In genomic region chr3:197144188-197144587, GRCh38 we compare ENCODE assay signal across 16 cellular contexts.
DNase-seq lines count a peak whose midpoint lies in the region; ATAC-seq, FAIRE-seq and TF ChIP-seq lines count a peak whose summit lies in the region.
"Had no signal": no experiment of that assay in that cellular context is flagged by ENCODE, and none has a peak within 500 bp of the region (broad histone marks: within the 10 kb centered on the region; RNA-seq: fewer than 3 reads in every experiment).

No MANE protein-coding gene starts in this region.

- H3K27ac ChIP-seq in CD4-positive, CD25-positive, alpha-beta regulatory T cell (ENCODE audit: insufficient read depth, low read length, poor library complexity, severe bottlenecking), result no peak overlapping the region
- no peak overlapping the region for H3K27ac ChIP-seq in endodermal cell (ENCODE audit: low read depth, low read length)
- no peak overlapping the region for H3K27ac ChIP-seq in body of pancreas
- H3K27ac ChIP-seq: BLaER1, GM23248 had no signal

- H3K27ac Mint-ChIP-seq in CD4-positive, CD25-positive, alpha-beta regulatory T cell, result peak overlapping the region in 2 of 3 donors; percentile 26 to 71
- H3K27ac Mint-ChIP-seq in activated T-helper 17 cell treated with anti-CD3 and anti-CD28 coated beads, Interleukin-2, amount 50 U/mL, for 72 hours, result peak overlapping the region; percentile 7
- peak overlapping the region; percentile 71 for H3K27ac Mint-ChIP-seq in endodermal cell
- H3K27ac Mint-ChIP-seq in type B pancreatic cell, result no peak overlapping the region

- H3K4me3 ChIP-seq in CD4-positive, CD25-positive, alpha-beta regulatory T cell (ENCODE audit: low read depth, low read length), result no peak overlapping the region
- H3K4me3 ChIP-seq in endodermal cell (ENCODE audit: low read length), result no peak overlapping the region
- no peak overlapping the region for H3K4me3 ChIP-seq in body of pancreas
- H3K4me3 ChIP-seq: BLaER1, GM23248 had no signal

- no peak for TF ChIP-seq POLR2A in body of pancreas (IDR thresholded peaks at IDR 0.05)

- TF ChIP-seq CTCF in endodermal cell (conservative IDR thresholded peaks at IDR 0.05) (no peak), type B pancreatic cell (conservative IDR thresholded peaks at IDR 0.05) (no peak), body of pancreas (IDR thresholded peaks at IDR 0.05) (no peak)

- H3K27me3 ChIP-seq in CD4-positive, CD25-positive, alpha-beta regulatory T cell (ENCODE audit: control insufficient read depth, insufficient read depth, low read length), result no peaks in the 10 kb centered on the region
- H3K27me3 ChIP-seq in endodermal cell (ENCODE audit: control insufficient read depth, insufficient read depth, low read length, poor library complexity, severe bottlenecking), result no peaks in the 10 kb centered on the region
- no peaks in the 10 kb centered on the region for H3K27me3 ChIP-seq in body of pancreas
- H3K27me3 ChIP-seq: BLaER1 had no signal

- H3K9ac ChIP-seq in endodermal cell (ENCODE audit: extremely low read depth, low read length, poor library complexity, severe bottlenecking), result no peak overlapping the region
- H3K9ac ChIP-seq: BLaER1, GM23248 had no signal

- H3K27me3 Mint-ChIP-seq in CD4-positive, CD25-positive, alpha-beta regulatory T cell, result no peaks in the 10 kb centered on the region
- no peaks in the 10 kb centered on the region for H3K27me3 Mint-ChIP-seq in activated T-helper 17 cell treated with anti-CD3 and anti-CD28 coated beads, Interleukin-2, amount 50 U/mL, for 72 hours
- H3K27me3 Mint-ChIP-seq in endodermal cell (ENCODE audit: insufficient read depth) (no peaks in the 10 kb centered on the region), type B pancreatic cell (no peaks in the 10 kb centered on the region)

- peaks cover 21% of the 10 kb centered on the region for H3K36me3 ChIP-seq in CD4-positive, CD25-positive, alpha-beta regulatory T cell (ENCODE audit: control insufficient read depth, insufficient read depth, low read length)
- H3K36me3 ChIP-seq in endodermal cell (ENCODE audit: control insufficient read depth, insufficient read depth, low read length) (peaks cover 39% of the 10 kb centered on the region), body of pancreas (replicated peaks in 1 of 2; ENCODE audit: insufficient read depth in 1 of 2, low read depth in 2 of 2) (peaks cover 0 to 2% of the 10 kb centered on the region in 2 donors)

- H3K9me3 ChIP-seq in CD4-positive, CD25-positive, alpha-beta regulatory T cell (ENCODE audit: control insufficient read depth in 2 of 2, low read length in 2 of 2), result no peaks in the 10 kb centered on the region
- H3K9me3 ChIP-seq in endodermal cell (ENCODE audit: control insufficient read depth, low read length) (peaks cover 20% of the 10 kb centered on the region), body of pancreas (no peaks in the 10 kb centered on the region)

- ATAC-seq in CD4-positive, CD25-positive, alpha-beta regulatory T cell (ENCODE audit: low read depth in 2 of 2), result no peak
- ATAC-seq in GM18868 (IDR thresholded peaks at IDR 0.05; ENCODE audit: unreplicated experiment) (peak; percentile 72), body of pancreas (no peak)
- no peak for ATAC-seq in activated T-helper 17 cell treated with anti-CD3 and anti-CD28 coated beads, Interleukin-2, amount 50 U/mL, for 72 hours (replicated peaks)

- WGBS in endodermal cell (ENCODE audit: insufficient coverage in 1 of 2, insufficient read length in 1 of 2), 2 experiments, result 79% methylated on average over 1 of the region's 1 CpG; no CpG with 5 or more reads in 1 of the 2 experiments
- 69 to 85% methylated on average over 1 of the region's 1 CpG for WGBS in body of pancreas, 2 donors

- H3K4me3 Mint-ChIP-seq in CD4-positive, CD25-positive, alpha-beta regulatory T cell, result no peak overlapping the region
- no peak overlapping the region for H3K4me3 Mint-ChIP-seq in activated T-helper 17 cell treated with anti-CD3 and anti-CD28 coated beads, Interleukin-2, amount 50 U/mL, for 72 hours
- H3K4me3 Mint-ChIP-seq in endodermal cell, result no peak overlapping the region
- H3K4me3 Mint-ChIP-seq in type B pancreatic cell, result no peak overlapping the region
- H3K4me3 Mint-ChIP-seq: H9 had no signal

- peaks cover 0 to 4% (median 0%) of the 10 kb centered on the region in 7 donors for H3K9me3 Mint-ChIP-seq in CD4-positive, CD25-positive, alpha-beta regulatory T cell
- no peaks in the 10 kb centered on the region for H3K9me3 Mint-ChIP-seq in activated T-helper 17 cell treated with anti-CD3 and anti-CD28 coated beads, Interleukin-2, amount 50 U/mL, for 72 hours
- peaks cover 16% of the 10 kb centered on the region for H3K9me3 Mint-ChIP-seq in endodermal cell
- peaks cover 12% of the 10 kb centered on the region for H3K9me3 Mint-ChIP-seq in type B pancreatic cell
- H3K9me3 Mint-ChIP-seq: H9 had no signal

- no peaks in the 10 kb centered on the region for H3K4me1 ChIP-seq in CD4-positive, CD25-positive, alpha-beta regulatory T cell (ENCODE audit: control insufficient read depth, insufficient read depth, low read length, poor library complexity, severe bottlenecking)
- no peaks in the 10 kb centered on the region for H3K4me1 ChIP-seq in endodermal cell (ENCODE audit: control insufficient read depth, insufficient read depth, low read length)
- no peaks in the 10 kb centered on the region for H3K4me1 ChIP-seq in body of pancreas

- H3K36me3 Mint-ChIP-seq in CD4-positive, CD25-positive, alpha-beta regulatory T cell, result peaks cover 30% of the 10 kb centered on the region
- H3K36me3 Mint-ChIP-seq in activated T-helper 17 cell treated with anti-CD3 and anti-CD28 coated beads, Interleukin-2, amount 50 U/mL, for 72 hours (ENCODE audit: low read depth), result peaks cover 62% of the 10 kb centered on the region
- peaks cover 34% of the 10 kb centered on the region for H3K36me3 Mint-ChIP-seq in endodermal cell (ENCODE audit: low read depth)
- peaks cover 34% of the 10 kb centered on the region for H3K36me3 Mint-ChIP-seq in type B pancreatic cell

- intact Hi-C loops in body of pancreas (cut with DNase I), result no loop called here

- DNase-seq in CD4-positive, CD25-positive, alpha-beta regulatory T cell, result no peak
- no peak for DNase-seq in endodermal cell
- no peak for DNase-seq in RPMI8226
- DNase-seq in type B pancreatic cell (ENCODE audit: extremely low spot score, unreplicated experiment), result no peak
- no peak for DNase-seq in GM19239 (ENCODE audit: insufficient read length, low spot score)
- DNase-seq in body of pancreas, result no peak
- DNase-seq: 8988T, AML-193, Calu3, DMS 273 treated with DMSO at 0.1 percent for 48 hours, GM23248, H9 had no signal

- peaks cover 22 to 30% (median 27%) of the 10 kb centered on the region in 4 donors for H3K4me1 Mint-ChIP-seq in CD4-positive, CD25-positive, alpha-beta regulatory T cell
- H3K4me1 Mint-ChIP-seq in activated T-helper 17 cell treated with anti-CD3 and anti-CD28 coated beads, Interleukin-2, amount 50 U/mL, for 72 hours, result peaks cover 23% of the 10 kb centered on the region
- H3K4me1 Mint-ChIP-seq in endodermal cell (no peaks in the 10 kb centered on the region), type B pancreatic cell (ENCODE audit: unreplicated experiment) (no peaks in the 10 kb centered on the region)

- FAIRE-seq in GM19239 (lab: Jason Lieb, UNC), result no peak
- FAIRE-seq: GM12892 had no signal
